1 cellular context compared by ENCODE assay signal in genomic region chr11:67584205-67584880, GRCh38.
TF ChIP-seq lines count a peak whose summit lies in the region.

No MANE protein-coding gene starts in this region.

TF ChIP-seq in IMR-90, 13 proteins besides CTCF, POLR2A, EP300 and RAD21 (continued from another document):
- 0 out of 2 replicates have a peak, but pooled peaks have one; percentile 9 for TF ChIP-seq USF2 (IDR thresholded peaks at IDR 0.05; ENCODE audit: low read depth, low read length)
